ENCODE assay signal across 8 cellular contexts in genomic region chr15:101068961-101069734, GRCh38.
A peak's percentile ranks its signal among the peaks of the same experiment; 100 is the strongest.
DNase-seq lines count a peak whose midpoint lies in the region; ATAC-seq and TF ChIP-seq lines count a peak whose summit lies in the region.

No MANE protein-coding gene starts in this region.

- no peak overlapping the region for H3K4me3 ChIP-seq in AG04450 (ENCODE audit: low read depth, low read length)
- no peak overlapping the region for H3K4me3 ChIP-seq in Panc1 (ENCODE audit: low read depth in 2 of 2, low read length in 2 of 2)
- H3K4me3 ChIP-seq in fibroblast of lung (replicated peaks in 1 of 4; ENCODE audit: control extremely low read depth in 1 of 4, insufficient read depth in 1 of 4, low read depth in 3 of 4, low read length in 4 of 4): no peak overlapping the region
- no peak overlapping the region for H3K4me3 ChIP-seq in mucosa of rectum (ENCODE audit: low read length in 2 of 2)
- no peak overlapping the region for H3K4me3 ChIP-seq in body of pancreas

- peak; percentile 27; the same call in 1 of the 2 replicates for TF ChIP-seq CTCF in AG04450 (IDR thresholded peaks at IDR 0.05; ENCODE audit: low read depth, low read length)
- TF ChIP-seq CTCF in Panc1 (IDR thresholded peaks at IDR 0.05): no peak
- peak in 1 of 2 donors; percentile 37 for TF ChIP-seq CTCF in fibroblast of lung (conservative IDR thresholded peaks at IDR 0.05 in 1 of 2, IDR thresholded peaks at IDR 0.05 in 1 of 2; ENCODE audit: low read depth in 1 of 2, low read length in 2 of 2)
- no peak for TF ChIP-seq CTCF in body of pancreas (IDR thresholded peaks at IDR 0.05)

- CTCF ChIA-PET in AG04450 (lab: Charles Lee): interaction anchor here (1.7 to 2.6 kb wide), 2 partner anchors 19 to 53 kb away, joined by 5 to 6 read pairs; no protein-coding TSS in a partner anchor
- CTCF ChIA-PET in Panc1 (lab: Charles Lee): no interaction called here

- no peaks in the 10 kb centered on the region for H3K79me2 ChIP-seq in fibroblast of lung (ENCODE audit: control insufficient read depth, insufficient read depth, low read length)

- WGBS in body of pancreas, 2 donors: 68 to 81% methylated on average over 12 to 13 of the region's 15 CpGs

- POLR2A ChIA-PET in AG04450 (lab: Yijun Ruan, JAX): no interaction called here
- POLR2A ChIA-PET in Panc1 (lab: Charles Lee): no interaction called here

- H3K9ac ChIP-seq in fibroblast of lung (ENCODE audit: insufficient read depth, low read length) (peak overlapping the region; percentile 40), mucosa of rectum (ENCODE audit: low read depth in 1 of 2, low read length in 2 of 2) (no peak overlapping the region)

- H4K20me1 ChIP-seq in fibroblast of lung (ENCODE audit: control insufficient read depth, extremely low read depth, insufficient read depth, low read length): no peaks in the 10 kb centered on the region

- H3K9me3 ChIP-seq in AG04450 (ENCODE audit: control insufficient read depth, insufficient read depth, low read length): no peaks in the 10 kb centered on the region; the same call in 1 of the 2 replicates
- no peaks in the 10 kb centered on the region for H3K9me3 ChIP-seq in Panc1 (ENCODE audit: control insufficient read depth, insufficient read depth, low read depth, low read length)
- H3K9me3 ChIP-seq in fibroblast of lung (ENCODE audit: control insufficient read depth, insufficient read depth, low read depth, low read length): no peaks in the 10 kb centered on the region
- no peaks in the 10 kb centered on the region for H3K9me3 ChIP-seq in mucosa of rectum (ENCODE audit: control insufficient read depth in 2 of 2, low read length in 2 of 2)
- H3K9me3 ChIP-seq in body of pancreas: no peaks in the 10 kb centered on the region

- H3K4me2 ChIP-seq in fibroblast of lung (ENCODE audit: extremely low read depth, insufficient read depth, low read length): no peak overlapping the region

- in situ Hi-C loops in Panc1 (cut with HindIII; ENCODE audit: low pct_unique_long_range_greater_than_20kb, low sequenced_read_pairs): no loop called here

- DNase-seq in AG04450 (ENCODE audit: low read depth, low spot score) (no peak), Panc1 (ENCODE audit: low read depth, low spot score) (no peak), fibroblast of lung (ENCODE audit: low read depth in 2 of 2) (peak; percentile 29 to 90), Ammon's horn (ENCODE audit: low spot score) (no peak), body of pancreas (no peak), NCI-H82 (lab: John Stamatoyannopoulos, UW) (no peak), NCI-H2227 (lab: John Stamatoyannopoulos, UW; ENCODE audit: unreplicated experiment) (no peak)

- H3K27ac ChIP-seq in AG04450 (ENCODE audit: low read depth, low read length) (peak overlapping the region; percentile 92), Panc1 (ENCODE audit: low read length) (no peak overlapping the region), fibroblast of lung (ENCODE audit: insufficient read depth, low read length) (peak overlapping the region; percentile 91), mucosa of rectum (ENCODE audit: low read depth in 2 of 2, low read length in 2 of 2) (peak overlapping the region; percentile 46 to 54), body of pancreas (no peak overlapping the region)

- no peak for TF ChIP-seq POLR2A in body of pancreas (IDR thresholded peaks at IDR 0.05)

- ATAC-seq in Panc1 (peak; percentile 52), body of pancreas (no peak)

- H3K4me1 ChIP-seq in Panc1 (ENCODE audit: control insufficient read depth, insufficient read depth, low read length) (peaks cover 6% of the 10 kb centered on the region; the same call in 1 of the 2 replicates), fibroblast of lung (ENCODE audit: control insufficient read depth, extremely low read depth, insufficient read depth, low read length) (peaks cover 22% of the 10 kb centered on the region), mucosa of rectum (ENCODE audit: control insufficient read depth in 2 of 2, insufficient read depth in 2 of 2, low read length in 2 of 2) (peaks cover 2 to 11% of the 10 kb centered on the region in 2 donors), body of pancreas (peaks cover 15% of the 10 kb centered on the region)

- no peak overlapping the region for H2AFZ ChIP-seq in fibroblast of lung (ENCODE audit: low read length)

- H3K27me3 ChIP-seq in AG04450 (ENCODE audit: control insufficient read depth, insufficient read depth, low read length): no peaks in the 10 kb centered on the region
- no peaks in the 10 kb centered on the region for H3K27me3 ChIP-seq in Panc1 (ENCODE audit: control insufficient read depth, insufficient read depth, low read length)
- H3K27me3 ChIP-seq in fibroblast of lung (ENCODE audit: control insufficient read depth, insufficient read depth, low read length): no peaks in the 10 kb centered on the region
- H3K27me3 ChIP-seq in mucosa of rectum (ENCODE audit: control insufficient read depth in 2 of 2, insufficient read depth in 2 of 2, low read length in 2 of 2): no peaks in the 10 kb centered on the region
- H3K27me3 ChIP-seq in body of pancreas: no peaks in the 10 kb centered on the region

- H3K36me3 ChIP-seq in Panc1 (ENCODE audit: control insufficient read depth, insufficient read depth, low read length): no peaks in the 10 kb centered on the region
- H3K36me3 ChIP-seq in fibroblast of lung (ENCODE audit: control insufficient read depth, insufficient read depth, low read length): peaks cover 6% of the 10 kb centered on the region
- peaks cover 27 to 32% of the 10 kb centered on the region in 2 donors for H3K36me3 ChIP-seq in mucosa of rectum (ENCODE audit: control insufficient read depth in 2 of 2, insufficient read depth in 2 of 2, low read length in 2 of 2)
- H3K36me3 ChIP-seq in body of pancreas (replicated peaks in 1 of 2; ENCODE audit: insufficient read depth in 1 of 2, low read depth in 2 of 2): no peaks in the 10 kb centered on the region

- no TSS peak for BruUV-seq in Panc1 (replicated peaks; lab: Mats Ljungman, UMichigan)

- intact Hi-C loops in Panc1 (cut with micrococcal nuclease; ENCODE audit: unreplicated experiment) (no loop called here), body of pancreas (cut with DNase I) (no loop called here)

Comparison
In these comparisons a context has a peak if more than half of its experiments do, and no peak if none do; other contexts are left out.
1. DNase-seq: peak in fibroblast of lung (2 of 2); none in AG04450 (single experiment), Panc1 (single experiment), Ammon's horn (single experiment), body of pancreas (0 of 4), NCI-H82 (single experiment) and NCI-H2227 (single experiment).
2. H3K27ac ChIP-seq: peak in AG04450 (single experiment), fibroblast of lung (single experiment) and mucosa of rectum (2 of 2); none in Panc1 (single experiment) and body of pancreas (0 of 4).